In the genomic region with DNA sequence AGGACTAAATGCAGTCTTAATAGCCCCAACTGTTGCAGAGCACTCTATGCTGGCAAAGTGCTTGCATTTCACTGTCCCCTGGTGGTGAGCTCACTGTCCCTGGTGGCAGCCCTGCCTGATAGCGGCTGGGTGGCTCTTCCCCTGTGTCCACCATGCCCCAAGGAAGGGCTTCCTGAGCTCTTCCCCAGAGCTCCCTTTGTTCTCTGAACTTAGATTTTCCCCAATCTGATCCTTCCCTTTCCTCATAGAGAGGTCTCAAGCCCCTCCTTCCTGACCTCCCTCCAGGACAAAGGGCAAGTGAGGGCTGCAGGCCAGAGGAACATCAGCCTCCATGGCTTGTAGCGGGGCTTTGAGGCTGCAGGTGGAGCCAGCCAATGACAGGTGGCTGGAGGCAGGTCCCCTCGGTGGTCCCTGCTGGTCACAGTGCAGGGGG, we compare ENCODE assay signal across 1 cellular context.
TF ChIP-seq lines count a peak whose summit lies in the region.

No MANE protein-coding gene starts in this region.

TF ChIP-seq in H1, 55 proteins besides CTCF, POLR2A, EP300 and RAD21:
- TF ChIP-seq JUN (IDR thresholded peaks at IDR 0.05; ENCODE audit: low read depth, low read length) = no peak
- no peak for TF ChIP-seq BRCA1 (IDR thresholded peaks at IDR 0.05; ENCODE audit: low read depth, low read length)
